Comparison of ENCODE assay signal across 1 cellular context in genomic region chr15:42157981-42158765, GRCh38.
TF ChIP-seq lines count a peak whose summit lies in the region.

No MANE protein-coding gene starts in this region.

TF ChIP-seq in SK-N-SH, 30 proteins besides CTCF, POLR2A, EP300 and RAD21 (continued from another document):
- no peak for TF ChIP-seq IRF3 (IDR thresholded peaks at IDR 0.05; ENCODE audit: low read depth, low read length)
- TF ChIP-seq, protein P1, sequence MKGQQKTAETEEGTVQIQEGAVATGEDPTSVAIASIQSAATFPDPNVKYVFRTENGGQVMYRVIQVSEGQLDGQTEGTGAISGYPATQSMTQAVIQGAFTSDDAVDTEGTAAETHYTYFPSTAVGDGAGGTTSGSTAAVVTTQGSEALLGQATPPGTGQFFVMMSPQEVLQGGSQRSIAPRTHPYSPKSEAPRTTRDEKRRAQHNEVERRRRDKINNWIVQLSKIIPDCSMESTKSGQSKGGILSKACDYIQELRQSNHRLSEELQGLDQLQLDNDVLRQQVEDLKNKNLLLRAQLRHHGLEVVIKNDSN (IDR thresholded peaks at IDR 0.05; ENCODE audit: borderline replicate concordance, low read depth), result peak; percentile 86
- no peak for TF ChIP-seq RXRA (IDR thresholded peaks at IDR 0.05; ENCODE audit: borderline replicate concordance, low read depth)
- TF ChIP-seq JUND (IDR thresholded peaks at IDR 0.05), result peak; percentile 89; the same call in 1 of the 2 replicates
- TF ChIP-seq POLR2AphosphoS5 (IDR thresholded peaks at IDR 0.05; ENCODE audit: low read depth, low read length), result peak; percentile 49; the same call in 1 of the 2 replicates
- no peak for TF ChIP-seq REST (IDR thresholded peaks at IDR 0.05; ENCODE audit: low read depth, low read length)
- TF ChIP-seq TCF12 (IDR thresholded peaks at IDR 0.05), result peak; percentile 74; the same call in 1 of the 2 replicates
- TF ChIP-seq, protein P2, sequence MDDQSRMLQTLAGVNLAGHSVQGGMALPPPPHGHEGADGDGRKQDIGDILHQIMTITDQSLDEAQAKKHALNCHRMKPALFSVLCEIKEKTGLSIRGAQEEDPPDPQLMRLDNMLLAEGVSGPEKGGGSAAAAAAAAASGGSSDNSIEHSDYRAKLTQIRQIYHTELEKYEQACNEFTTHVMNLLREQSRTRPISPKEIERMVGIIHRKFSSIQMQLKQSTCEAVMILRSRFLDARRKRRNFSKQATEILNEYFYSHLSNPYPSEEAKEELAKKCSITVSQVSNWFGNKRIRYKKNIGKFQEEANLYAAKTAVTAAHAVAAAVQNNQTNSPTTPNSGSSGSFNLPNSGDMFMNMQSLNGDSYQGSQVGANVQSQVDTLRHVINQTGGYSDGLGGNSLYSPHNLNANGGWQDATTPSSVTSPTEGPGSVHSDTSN (IDR thresholded peaks at IDR 0.05), result peak; percentile 95
- TF ChIP-seq MXI1 (IDR thresholded peaks at IDR 0.05; ENCODE audit: low read depth, low read length), result no peak
- TF ChIP-seq YY1 (IDR thresholded peaks at IDR 0.05; ENCODE audit: low read depth), result no peak
- no peak for TF ChIP-seq RFX5 (IDR thresholded peaks at IDR 0.05; ENCODE audit: low read length)
- TF ChIP-seq MEF2A (IDR thresholded peaks at IDR 0.05; ENCODE audit: borderline replicate concordance, low read depth), result no peak
- TF ChIP-seq NFIC (IDR thresholded peaks at IDR 0.05; ENCODE audit: borderline replicate concordance), result no peak
- TF ChIP-seq TEAD4 (IDR thresholded peaks at IDR 0.05; ENCODE audit: borderline replicate concordance, insufficient read depth), result no peak
- no peak for TF ChIP-seq CHD2 (IDR thresholded peaks at IDR 0.05; ENCODE audit: low read length, partially characterized antibody)
- TF ChIP-seq EZH2phosphoT487 (IDR thresholded peaks at IDR 0.05; ENCODE audit: borderline replicate concordance, low read depth), result no peak
- TF ChIP-seq SMC3 (IDR thresholded peaks at IDR 0.05; ENCODE audit: low read depth, low read length), result no peak
- no peak for TF ChIP-seq ELF1 (IDR thresholded peaks at IDR 0.05)
- TF ChIP-seq, protein P3, sequence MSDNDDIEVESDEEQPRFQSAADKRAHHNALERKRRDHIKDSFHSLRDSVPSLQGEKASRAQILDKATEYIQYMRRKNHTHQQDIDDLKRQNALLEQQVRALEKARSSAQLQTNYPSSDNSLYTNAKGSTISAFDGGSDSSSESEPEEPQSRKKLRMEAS (IDR thresholded peaks at IDR 0.05; ENCODE audit: low read depth), result peak; percentile 92
- TF ChIP-seq, protein P4, sequence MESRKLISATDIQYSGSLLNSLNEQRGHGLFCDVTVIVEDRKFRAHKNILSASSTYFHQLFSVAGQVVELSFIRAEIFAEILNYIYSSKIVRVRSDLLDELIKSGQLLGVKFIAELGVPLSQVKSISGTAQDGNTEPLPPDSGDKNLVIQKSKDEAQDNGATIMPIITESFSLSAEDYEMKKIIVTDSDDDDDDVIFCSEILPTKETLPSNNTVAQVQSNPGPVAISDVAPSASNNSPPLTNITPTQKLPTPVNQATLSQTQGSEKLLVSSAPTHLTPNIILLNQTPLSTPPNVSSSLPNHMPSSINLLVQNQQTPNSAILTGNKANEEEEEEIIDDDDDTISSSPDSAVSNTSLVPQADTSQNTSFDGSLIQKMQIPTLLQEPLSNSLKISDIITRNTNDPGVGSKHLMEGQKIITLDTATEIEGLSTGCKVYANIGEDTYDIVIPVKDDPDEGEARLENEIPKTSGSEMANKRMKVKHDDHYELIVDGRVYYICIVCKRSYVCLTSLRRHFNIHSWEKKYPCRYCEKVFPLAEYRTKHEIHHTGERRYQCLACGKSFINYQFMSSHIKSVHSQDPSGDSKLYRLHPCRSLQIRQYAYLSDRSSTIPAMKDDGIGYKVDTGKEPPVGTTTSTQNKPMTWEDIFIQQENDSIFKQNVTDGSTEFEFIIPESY (IDR thresholded peaks at IDR 0.05; ENCODE audit: borderline replicate concordance, low read depth), result no peak
- TF ChIP-seq FOSL2 (IDR thresholded peaks at IDR 0.05; ENCODE audit: borderline replicate concordance, low read depth), result peak; percentile 89
- no peak for TF ChIP-seq NRF1 (IDR thresholded peaks at IDR 0.05; ENCODE audit: low read depth, low read length)
- no peak for TF ChIP-seq FOXM1 (IDR thresholded peaks at IDR 0.05; ENCODE audit: low read depth)
- TF ChIP-seq GABPA (IDR thresholded peaks at IDR 0.05; ENCODE audit: low read depth), result no peak
TF ChIP-seq in SK-N-SH: peak in this region for 9.
